9 cellular contexts compared by ENCODE assay signal in the genomic region with DNA sequence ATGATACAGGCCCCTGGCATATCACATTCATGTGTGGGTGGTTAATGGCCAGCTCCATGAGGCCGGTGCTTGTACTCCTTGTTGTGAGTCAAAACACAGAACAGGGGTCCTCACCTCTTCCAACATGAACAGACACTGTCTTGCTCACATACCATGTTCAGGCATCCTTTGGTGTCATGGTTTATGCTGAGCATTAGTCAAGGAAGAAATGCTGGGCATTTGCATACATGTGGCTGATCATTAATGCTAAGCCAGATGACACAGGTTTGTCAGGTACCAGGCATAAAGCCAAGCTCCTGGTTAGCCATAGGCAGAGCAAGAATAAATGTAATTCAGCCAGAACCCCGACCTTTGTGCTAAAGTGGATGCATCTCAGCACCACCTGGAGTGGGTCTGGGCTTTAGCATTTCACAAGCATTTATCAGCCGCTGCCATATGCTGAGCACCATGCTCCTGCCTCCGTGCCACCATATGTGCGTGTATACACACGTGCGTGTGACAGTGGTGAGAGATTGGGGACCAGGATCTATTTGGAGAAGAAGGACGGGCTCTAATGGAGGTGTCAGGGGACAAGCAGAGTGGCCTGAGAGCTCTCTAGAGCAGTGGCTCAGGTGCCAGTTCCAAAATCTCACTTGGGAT. TPM values are rescaled to one million over a fixed set of nuclear protein-coding genes. Genes with fewer than 3 reads are reported as not detected.
DNase-seq lines count a peak whose midpoint lies in the region; ATAC-seq, FAIRE-seq and TF ChIP-seq lines count a peak whose summit lies in the region.
"Had no signal": no experiment of that assay in that cellular context is flagged by ENCODE, and none has a peak within 500 bp of the region (broad histone marks: within the 10 kb centered on the region; RNA-seq: fewer than 3 reads in every experiment).

No MANE protein-coding gene starts in this region.

- H3K36me3 ChIP-seq in smooth muscle cell (ENCODE audit: low read depth) (no peaks in the 10 kb centered on the region), kidney (ENCODE audit: control insufficient read depth in 1 of 2, insufficient read depth in 2 of 2, low read length in 2 of 2) (peaks cover 0 to 4% of the 10 kb centered on the region in 2 donors)

- H3K4me1 ChIP-seq in smooth muscle cell (ENCODE audit: low read depth), result peaks cover 30% of the 10 kb centered on the region
- peaks cover 0 to 2% of the 10 kb centered on the region in 2 donors for H3K4me1 ChIP-seq in kidney (ENCODE audit: control insufficient read depth in 1 of 2, insufficient read depth in 1 of 2, low read depth in 1 of 2, low read length in 2 of 2)

- H3F3A ChIP-seq in smooth muscle cell (ENCODE audit: low read depth), result peaks cover 55% of the 10 kb centered on the region

- H3K27me3 ChIP-seq in smooth muscle cell (ENCODE audit: low read depth), result no peaks in the 10 kb centered on the region

- ATAC-seq in HG03342 (IDR thresholded peaks at IDR 0.05; ENCODE audit: unreplicated experiment) (peak; percentile 50), GM21381 (IDR thresholded peaks at IDR 0.05; ENCODE audit: unreplicated experiment) (no peak), GM19455 (IDR thresholded peaks at IDR 0.05; ENCODE audit: unreplicated experiment) (no peak)

- H4K20me1 ChIP-seq in smooth muscle cell (ENCODE audit: low read depth), result no peaks in the 10 kb centered on the region

- H2AFZ ChIP-seq in smooth muscle cell (ENCODE audit: low read depth), result no peak overlapping the region

- WGBS in smooth muscle cell (ENCODE audit: low lambda C conversion rate), result 89% methylated on average over 8 of the region's 8 CpGs

- H3K79me2 ChIP-seq in smooth muscle cell (ENCODE audit: low read depth), result peaks cover 41% of the 10 kb centered on the region

- intact Hi-C loops in kidney (cut with DNase I), result no loop called here

- H3K9me3 ChIP-seq in smooth muscle cell (replicated peaks; ENCODE audit: low read depth), result no peaks in the 10 kb centered on the region
- no peaks in the 10 kb centered on the region for H3K9me3 ChIP-seq in kidney (ENCODE audit: control insufficient read depth in 1 of 2, low read length in 2 of 2)

- no peak for FAIRE-seq in kidney (lab: Jason Lieb, UNC)
- FAIRE-seq: TTC549 had no signal

- H3K27ac ChIP-seq in coronary artery (peak overlapping the region; percentile 93 to 99), smooth muscle cell (ENCODE audit: low read depth) (peak overlapping the region; percentile 99), kidney (ENCODE audit: low read depth in 2 of 2, low read length in 2 of 2) (no peak overlapping the region)

- TF ChIP-seq CTCF in coronary artery (IDR thresholded peaks at IDR 0.05) (no peak), smooth muscle cell (IDR thresholded peaks at IDR 0.05; ENCODE audit: borderline replicate concordance, insufficient read depth, poor library complexity, severe bottlenecking) (no peak), kidney (IDR thresholded peaks at IDR 0.05; ENCODE audit: borderline replicate concordance, extremely low read depth, insufficient read depth) (no peak)

- H3K4me3 ChIP-seq in coronary artery, result no peak overlapping the region
- no peak overlapping the region for H3K4me3 ChIP-seq in smooth muscle cell
- H3K4me3 ChIP-seq in kidney (ENCODE audit: low read length in 2 of 2), result no peak overlapping the region

- H3K9ac ChIP-seq in smooth muscle cell (ENCODE audit: low read depth) (no peak overlapping the region), kidney (ENCODE audit: low read length in 2 of 2) (no peak overlapping the region)

- no peak overlapping the region for H3K4me2 ChIP-seq in smooth muscle cell

- DNase-seq in NCI-H2171 treated with DMSO at 0.1 percent for 48 hours (lab: John Stamatoyannopoulos, UW), result peak; percentile 32
- no peak for DNase-seq in NCI-H2171 (lab: John Stamatoyannopoulos, UW)
- peak; percentile 58 for DNase-seq in coronary artery (ENCODE audit: low spot score)
- DNase-seq in smooth muscle cell (lab: John Stamatoyannopoulos, UW; ENCODE audit: unreplicated experiment), result no peak
- DNase-seq in kidney, result no peak

RNA-seq across cellular contexts. Expression of a gene that starts 55.0 kb away (rescaled TPM):
- total RNA-seq in smooth muscle cell (278 and 287 TPM in 2 replicates), kidney (64.5 TPM)
- polyA plus RNA-seq in smooth muscle cell (158 and 161 TPM in 2 replicates), kidney (ENCODE audit: insufficient read depth, low read depth, low replicate concordance) (7.8 TPM)

Comparison
In these comparisons a context has a peak if more than half of its experiments do, and no peak if none do; other contexts are left out.
1. DNase-seq: peak in NCI-H2171 treated with DMSO at 0.1 percent for 48 hours (single experiment) and coronary artery (single experiment); none in NCI-H2171 (single experiment), smooth muscle cell (single experiment) and kidney (single experiment).
2. H3K27ac ChIP-seq: peak in coronary artery (2 of 2) and smooth muscle cell (single experiment); none in kidney (0 of 2).